12 cellular contexts compared by ENCODE assay signal in genomic region chr5:81207009-81207408, GRCh38. TPM values are rescaled to one million over a fixed set of nuclear protein-coding genes. Genes with fewer than 3 reads are reported as not detected.
A peak's percentile ranks its signal among the peaks of the same experiment; 100 is the strongest.
DNase-seq lines count a peak whose midpoint lies in the region; ATAC-seq, FAIRE-seq and TF ChIP-seq lines count a peak whose summit lies in the region.
"Had no signal": no experiment of that assay in that cellular context is flagged by ENCODE, and none has a peak within 500 bp of the region (broad histone marks: within the 10 kb centered on the region; RNA-seq: fewer than 3 reads in every experiment).

No MANE protein-coding gene starts in this region.

- H3K27me3 ChIP-seq in Karpas-422 (ENCODE audit: low read length), result no peaks in the 10 kb centered on the region

- FAIRE-seq in GM12892 (lab: Jason Lieb, UNC), result no peak

- no peak overlapping the region for H3K27ac Mint-ChIP-seq in stimulated activated memory B cell treated with anti-CD40 and anti-IgM and Interleukin-4, amounts not matched to agents 10 μg/mL and 1 μg/mL and 100 μg/mL, for 72 hours

- H3K36me3 Mint-ChIP-seq in stimulated activated memory B cell treated with anti-CD40 and anti-IgM and Interleukin-4, amounts not matched to agents 10 μg/mL and 1 μg/mL and 100 μg/mL, for 72 hours, result no peaks in the 10 kb centered on the region
- H3K36me3 Mint-ChIP-seq: naive B cell had no signal

- H3K9me3 ChIP-seq in Karpas-422 (ENCODE audit: low read length), result no peaks in the 10 kb centered on the region

- no peak overlapping the region for H2AFZ ChIP-seq in Karpas-422 (ENCODE audit: low read length)

- H3K9me3 Mint-ChIP-seq in stimulated activated memory B cell treated with anti-CD40 and anti-IgM and Interleukin-4, amounts not matched to agents 10 μg/mL and 1 μg/mL and 100 μg/mL, for 72 hours, result no peaks in the 10 kb centered on the region
- H3K9me3 Mint-ChIP-seq: naive B cell had no signal

- H3K79me2 ChIP-seq in Karpas-422 (ENCODE audit: low read length), result no peaks in the 10 kb centered on the region

- H3K36me3 ChIP-seq in Karpas-422 (ENCODE audit: insufficient read depth, low read length), result no peaks in the 10 kb centered on the region

- H3K4me3 ChIP-seq in Karpas-422 (ENCODE audit: low read length), result no peak overlapping the region

- no peak overlapping the region for H3K4me3 Mint-ChIP-seq in stimulated activated memory B cell treated with anti-CD40 and anti-IgM and Interleukin-4, amounts not matched to agents 10 μg/mL and 1 μg/mL and 100 μg/mL, for 72 hours
- H3K4me3 Mint-ChIP-seq: naive B cell had no signal

- no peak for ATAC-seq in stimulated activated memory B cell treated with anti-CD40 and anti-IgM and Interleukin-4, amounts not matched to agents 10 μg/mL and 1 μg/mL and 100 μg/mL, for 72 hours

- TF ChIP-seq POLR2A in GM12892 (IDR thresholded peaks at IDR 0.05; ENCODE audit: low read depth, low read length), result no peak

- no peaks in the 10 kb centered on the region for H3K9me2 ChIP-seq in Karpas-422 (replicated peaks; ENCODE audit: insufficient read depth, low read length)

- H3K9ac ChIP-seq in Karpas-422 (ENCODE audit: low read length), result 0 out of 2 replicates have a peak overlapping the region, but pooled peaks have one; percentile 6

- peaks cover 15% of the 10 kb centered on the region for H3K4me1 Mint-ChIP-seq in stimulated activated memory B cell treated with anti-CD40 and anti-IgM and Interleukin-4, amounts not matched to agents 10 μg/mL and 1 μg/mL and 100 μg/mL, for 72 hours
- H3K4me1 Mint-ChIP-seq: naive B cell had no signal

- H3K27ac ChIP-seq in Karpas-422 (ENCODE audit: low read length), result no peak overlapping the region

- no peak overlapping the region for H3K4me2 ChIP-seq in Karpas-422 (ENCODE audit: low read depth, low read length, poor library complexity, severe bottlenecking)

- H3K4me1 ChIP-seq in Karpas-422 (ENCODE audit: low read length), result peaks cover 17% of the 10 kb centered on the region

- DNase-seq in SIG-M5 treated with dmso at 0.1 percent for 504 hours (lab: John Stamatoyannopoulos, UW; ENCODE audit: unreplicated experiment) (peak; percentile 5), SIG-M5 (lab: John Stamatoyannopoulos, UW) (no peak), Karpas-422 (peak; percentile 77), cerebellar cortex (ENCODE audit: low spot score) (peak; percentile 10), renal cortical epithelial cell (ENCODE audit: low read depth) (peak; percentile 8), kidney glomerular epithelial cell (lab: John Stamatoyannopoulos, UW) (no peak), GM12892 (ENCODE audit: insufficient read length) (no peak)
- DNase-seq: anterior cingulate cortex; naive B cell; NCI-H82; stimulated activated CD4-positive, alpha-beta T cell treated with anti-CD3 and anti-CD28 coated beads, Interleukin-2, amount 100 ng/mL, for 48 hours had no signal

- peaks cover 22% of the 10 kb centered on the region for H3K27me3 Mint-ChIP-seq in stimulated activated memory B cell treated with anti-CD40 and anti-IgM and Interleukin-4, amounts not matched to agents 10 μg/mL and 1 μg/mL and 100 μg/mL, for 72 hours
- H3K27me3 Mint-ChIP-seq: naive B cell had no signal

- H4K20me1 ChIP-seq in Karpas-422 (ENCODE audit: insufficient read depth, low read depth, low read length), result no peaks in the 10 kb centered on the region

RNA-seq across cellular contexts. Expression of gene CKMT2, which starts 26.1 kb away (rescaled TPM):
- not detected in 2 replicates for total RNA-seq in Karpas-422 (2014; rRNA removed; shearing (Covaris generic); ENCODE audit: low replicate concordance)
- 1.4 and 2.8 TPM in 2 replicates for total RNA-seq in renal cortical epithelial cell
- polyA plus RNA-seq in GM12892 (2012; ENCODE audit: missing spikeins), result 0.76 TPM

Comparison
In these comparisons a context has a peak if more than half of its experiments do, and no peak if none do; other contexts are left out.
1. DNase-seq: peak in SIG-M5 treated with dmso at 0.1 percent for 504 hours (single experiment), Karpas-422 (single experiment), cerebellar cortex (single experiment) and renal cortical epithelial cell (single experiment); none in SIG-M5 (single experiment), kidney glomerular epithelial cell (single experiment) and GM12892 (single experiment).